8 cellular contexts compared by ENCODE assay signal in the genomic region with DNA sequence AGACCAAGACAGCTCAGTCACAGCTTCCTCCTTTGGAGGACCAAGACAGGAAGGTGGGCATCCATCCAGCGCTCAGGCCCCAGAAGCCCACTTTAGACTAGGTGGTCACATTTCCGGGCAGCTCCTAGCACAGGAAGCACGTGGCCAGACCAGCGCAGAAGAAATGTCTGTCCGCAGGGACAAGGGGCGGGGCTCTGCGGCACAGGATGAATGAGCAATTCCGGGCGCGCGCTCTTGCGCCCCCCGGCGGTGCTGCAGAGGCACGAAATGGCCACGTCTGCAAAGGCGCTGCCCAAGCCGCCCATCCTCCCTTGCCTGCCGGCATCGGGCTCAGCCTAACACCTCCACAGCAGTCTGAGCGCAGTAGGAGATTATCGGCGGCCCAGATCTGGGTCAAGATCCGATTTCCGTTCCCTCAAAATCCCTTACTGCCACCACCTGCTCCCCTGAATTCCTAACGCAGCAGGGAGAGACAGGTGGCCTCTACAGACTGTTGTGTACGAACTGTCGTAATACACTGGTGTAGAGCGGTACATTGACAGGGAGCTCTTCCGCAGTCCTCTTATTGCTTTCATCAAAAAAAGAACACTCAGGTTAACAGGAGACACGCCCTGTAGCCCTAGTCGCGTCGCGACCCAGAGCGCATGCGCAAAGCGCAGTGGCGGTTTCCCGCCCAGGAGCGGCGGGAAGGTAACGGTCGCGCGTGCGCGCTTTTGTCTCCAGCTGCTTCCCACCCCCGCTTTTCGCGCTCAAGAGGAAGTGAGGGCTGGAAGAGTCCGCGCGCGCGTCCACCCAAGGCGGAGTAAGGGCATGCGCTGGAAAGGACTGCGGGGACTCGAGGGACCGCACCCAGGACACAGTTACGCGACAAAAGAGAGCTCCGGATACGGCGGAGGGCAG.
A peak's percentile ranks its signal among the peaks of the same experiment; 100 is the strongest.
DNase-seq lines count a peak whose midpoint lies in the region; ATAC-seq and TF ChIP-seq lines count a peak whose summit lies in the region.

No MANE protein-coding gene starts in this region.

- in situ Hi-C loops in astrocyte of the cerebellum (cut with HindIII; ENCODE audit: low sequenced_read_pairs), result no loop called here

- peak; percentile 90 for TF ChIP-seq CTCF in astrocyte of the cerebellum (IDR thresholded peaks at IDR 0.05; ENCODE audit: low read depth, low read length, missing control alignments)

- peak overlapping the region; percentile 99 for H3K4me3 ChIP-seq in astrocyte of the cerebellum (ENCODE audit: low read depth, low read length)

- DNase-seq in NCI-H1930 (lab: John Stamatoyannopoulos, UW) (peak; percentile 84 to 93), T-helper 9 cell (peak; percentile 88), astrocyte of the cerebellum (ENCODE audit: low read depth) (peak; percentile 80), hippocampal formation (lab: John Stamatoyannopoulos, UW) (peak; percentile 80 to 84), retina (peak; percentile 96), cortex of kidney (lab: John Stamatoyannopoulos, UW) (no peak)

- ATAC-seq in GM18508 (IDR thresholded peaks at IDR 0.05; ENCODE audit: insufficient read depth, unreplicated experiment) (peak; percentile 28), HG02981 (IDR thresholded peaks at IDR 0.05; ENCODE audit: unreplicated experiment) (peak; percentile 50)
